ENCODE assay signal across 8 cellular contexts in genomic region chr5:146878471-146879172, GRCh38.
A peak's percentile ranks its signal among the peaks of the same experiment; 100 is the strongest.
DNase-seq lines count a peak whose midpoint lies in the region; ATAC-seq and TF ChIP-seq lines count a peak whose summit lies in the region.

Gene PPP2R2B (minus strand): TSS chr5:146878757.

- H3K4me3 ChIP-seq in astrocyte of the cerebellum (ENCODE audit: low read depth, low read length) = peak within 1 kb of the TSS; percentile 75
- H3K4me3 ChIP-seq in iPS-11a (ENCODE audit: low read depth, low read length) = peak within 1 kb of the TSS; percentile 81

- peak; percentile 56 for ATAC-seq in HG03159 (IDR thresholded peaks at IDR 0.05; ENCODE audit: unreplicated experiment)
- no peak for ATAC-seq in GM18517 (IDR thresholded peaks at IDR 0.05; ENCODE audit: unreplicated experiment)

- TF ChIP-seq CTCF in astrocyte of the cerebellum (IDR thresholded peaks at IDR 0.05; ENCODE audit: low read depth, low read length, missing control alignments) = no peak

- in situ Hi-C loops in astrocyte of the cerebellum (cut with HindIII; ENCODE audit: low sequenced_read_pairs) = no loop called here

- DNase-seq in DMS 273 (lab: John Stamatoyannopoulos, UW; ENCODE audit: unreplicated experiment) (peak; percentile 82), SW 1271 (lab: John Stamatoyannopoulos, UW) (peak; percentile 26 to 40), astrocyte of the cerebellum (ENCODE audit: low read depth) (no peak), retina (peak; percentile 92), KG1 (lab: John Stamatoyannopoulos, UW) (no peak)

Comparison
In these comparisons a context has a peak if more than half of its experiments do, and no peak if none do; other contexts are left out.
1. DNase-seq: peak in DMS 273 (single experiment), SW 1271 (2 of 2) and retina (single experiment); none in astrocyte of the cerebellum (single experiment) and KG1 (single experiment).